8 cellular contexts compared by ENCODE assay signal in the genomic region with DNA sequence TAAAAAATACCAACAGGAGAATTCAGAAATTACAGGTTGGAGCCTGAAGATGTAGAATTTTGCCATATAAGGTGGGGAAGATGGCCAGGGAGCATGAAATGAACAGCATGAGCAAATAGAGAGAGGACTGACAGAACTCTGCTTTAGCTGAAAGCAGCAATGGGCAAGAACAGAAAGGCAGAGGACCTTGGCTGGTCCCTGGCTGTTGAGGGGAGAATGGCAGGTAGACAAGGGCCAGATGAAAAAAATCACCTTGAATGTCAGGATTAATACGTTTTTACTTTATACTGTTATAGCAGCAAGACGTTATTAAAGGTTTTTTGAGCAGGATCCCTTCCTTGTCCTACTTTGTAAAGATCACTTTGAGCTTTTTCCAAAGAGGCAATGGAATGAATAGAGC. TPM values are rescaled to one million over a fixed set of nuclear protein-coding genes. Genes with fewer than 3 reads are reported as not detected.
DNase-seq lines count a peak whose midpoint lies in the region; ATAC-seq and TF ChIP-seq lines count a peak whose summit lies in the region.

No MANE protein-coding gene starts in this region.

- no peak for TF ChIP-seq POLR2A in ovary (IDR thresholded peaks at IDR 0.05)

- intact Hi-C loops in ovary (cut with DNase I) = no loop called here

- DNase-seq in NCI-H510A (lab: John Stamatoyannopoulos, UW) (peak; percentile 31), NCI-H510A treated with DMSO at 0.1 percent for 48 hours (lab: John Stamatoyannopoulos, UW) (no peak), NCI-H748 (lab: John Stamatoyannopoulos, UW; ENCODE audit: unreplicated experiment) (peak; percentile 55), ovary (no peak), hippocampal formation (lab: John Stamatoyannopoulos, UW) (no peak), T1000 (lab: John Stamatoyannopoulos, UW) (no peak)
- no peak for DNase-seq in effector memory CD4-positive, alpha-beta T cell

- TF ChIP-seq EP300 in ovary (IDR thresholded peaks at IDR 0.05) = no peak

- H3K27ac ChIP-seq in effector memory CD4-positive, alpha-beta T cell (ENCODE audit: insufficient read depth, low read length, poor library complexity, severe bottlenecking) = no peak overlapping the region
- H3K27ac ChIP-seq in ovary = no peak overlapping the region

- H3K27me3 ChIP-seq in effector memory CD4-positive, alpha-beta T cell (replicated peaks; ENCODE audit: control insufficient read depth, insufficient read depth, low read length, poor library complexity, severe bottlenecking) = no peaks in the 10 kb centered on the region
- no peaks in the 10 kb centered on the region for H3K27me3 ChIP-seq in ovary

- TF ChIP-seq CTCF in ovary (IDR thresholded peaks at IDR 0.05) = no peak

- 22 to 26% (median 24%) methylated on average over 2 of the region's 2 CpGs for WGBS in ovary, 3 donors

- peaks cover 6% of the 10 kb centered on the region for H3K4me1 ChIP-seq in effector memory CD4-positive, alpha-beta T cell (ENCODE audit: control insufficient read depth, insufficient read depth, low read length, poor library complexity, severe bottlenecking)
- H3K4me1 ChIP-seq in ovary (ENCODE audit: insufficient read depth) = peaks cover 3% of the 10 kb centered on the region

- ATAC-seq in HG02973 (IDR thresholded peaks at IDR 0.05; ENCODE audit: unreplicated experiment) = no peak

- no peaks in the 10 kb centered on the region for H3K9me3 ChIP-seq in effector memory CD4-positive, alpha-beta T cell (ENCODE audit: control insufficient read depth, low read length)
- no peaks in the 10 kb centered on the region for H3K9me3 ChIP-seq in ovary

- H3K4me3 ChIP-seq in effector memory CD4-positive, alpha-beta T cell (ENCODE audit: insufficient read depth, low read depth, low read length, poor library complexity, severe bottlenecking) = peak overlapping the region; percentile 96
- peak overlapping the region; percentile 60 for H3K4me3 ChIP-seq in ovary

- H3K36me3 ChIP-seq in effector memory CD4-positive, alpha-beta T cell (ENCODE audit: control insufficient read depth, insufficient read depth, low read length) = peaks cover 6% of the 10 kb centered on the region
- H3K36me3 ChIP-seq in ovary = no peaks in the 10 kb centered on the region

RNA-seq across cellular contexts. Expression of gene PPIL1, which starts 1.0 kb away (rescaled TPM):
- 10 to 100 TPM; 11.6 to 31.0 (median 21.2) TPM for total RNA-seq in ovary
- 10 to 100 TPM; 10.7 to 38.4 TPM for polyA plus RNA-seq in ovary

RNA-seq across cellular contexts. Expression of gene C6orf89, which starts 12.1 kb away (rescaled TPM):
- total RNA-seq in ovary = 10 to 100 TPM; 23.1 to 73.8 (median 62.2) TPM
- 100 to 1,000 TPM in 1 of 2 donors, 10 to 100 TPM in 1; 32.9 to 102 TPM for polyA plus RNA-seq in ovary

RNA-seq across cellular contexts. Expression of gene CPNE5, which starts 34.4 kb away (rescaled TPM):
- total RNA-seq in ovary = 10 to 100 TPM in 2 of 7 donors, 1 to 10 TPM in 5; 1.4 to 22.1 (median 7.8) TPM
- 1 to 10 TPM; 1.8 to 5.3 TPM for polyA plus RNA-seq in ovary

Comparison
In these comparisons a context has a peak if more than half of its experiments do, and no peak if none do; other contexts are left out.
1. DNase-seq: peak in NCI-H510A (single experiment) and NCI-H748 (single experiment); none in NCI-H510A treated with DMSO at 0.1 percent for 48 hours (single experiment), effector memory CD4-positive, alpha-beta T cell (0 of 3), ovary (0 of 5), hippocampal formation (0 of 2) and T1000 (single experiment).